ENCODE assay signal across 8 cellular contexts in the genomic region with DNA sequence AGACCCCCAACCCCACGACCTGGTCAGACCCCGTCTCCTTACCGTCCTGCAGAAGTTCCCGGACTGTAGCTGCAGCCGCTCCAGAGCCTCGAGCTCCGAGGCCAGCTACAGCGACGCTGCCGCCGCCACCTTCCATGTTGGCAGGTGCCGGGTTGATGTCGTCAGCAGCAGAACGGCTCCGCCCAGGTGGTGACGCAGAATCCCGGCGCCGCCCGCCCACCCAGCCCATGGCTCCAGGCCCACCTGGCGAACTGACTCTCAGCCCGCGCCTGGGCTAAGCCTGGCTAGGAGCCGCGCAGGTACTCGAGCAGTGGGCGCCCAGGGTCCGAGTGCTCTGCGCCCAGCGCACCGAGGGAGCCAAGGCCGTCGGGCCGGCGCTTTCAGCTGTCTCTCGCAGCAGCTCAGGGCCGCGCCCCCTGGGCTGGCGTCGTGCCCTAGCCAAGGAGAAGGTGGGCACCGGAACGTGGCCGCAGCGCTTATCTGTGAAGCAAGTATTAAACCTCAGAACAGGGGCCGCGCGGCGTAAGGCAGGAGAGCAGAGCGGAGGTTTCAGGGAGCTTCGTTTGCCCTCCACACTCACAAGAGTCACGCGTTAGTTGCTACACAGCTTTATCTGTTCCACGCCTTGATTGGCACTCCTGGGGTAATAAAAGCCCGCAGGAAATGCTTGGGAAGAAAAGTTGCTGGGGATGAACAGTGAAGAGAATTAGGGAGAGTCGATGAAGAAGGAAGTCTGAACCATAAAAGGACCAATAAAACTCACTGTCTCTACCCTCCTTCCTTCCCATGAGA. TPM values are rescaled to one million over a fixed set of nuclear protein-coding genes. Genes with fewer than 3 reads are reported as not detected.
A peak's percentile ranks its signal among the peaks of the same experiment; 100 is the strongest.
DNase-seq lines count a peak whose midpoint lies in the region; ATAC-seq lines count a peak whose summit lies in the region.

A gene (minus strand): TSS at position 160 of the 792 bp plus-strand sequence. CDS start 24 bp downstream, at position 136.
A gene with protein sequence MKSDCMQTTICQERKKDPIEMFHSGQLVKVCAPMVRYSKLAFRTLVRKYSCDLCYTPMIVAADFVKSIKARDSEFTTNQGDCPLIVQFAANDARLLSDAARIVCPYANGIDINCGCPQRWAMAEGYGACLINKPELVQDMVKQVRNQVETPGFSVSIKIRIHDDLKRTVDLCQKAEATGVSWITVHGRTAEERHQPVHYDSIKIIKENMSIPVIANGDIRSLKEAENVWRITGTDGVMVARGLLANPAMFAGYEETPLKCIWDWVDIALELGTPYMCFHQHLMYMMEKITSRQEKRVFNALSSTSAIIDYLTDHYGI (plus strand): TSS at position 211 of the 792 bp plus-strand sequence. CDS start 3,100 bp downstream, outside the sequence.

- peak; percentile 90 to 91 for ATAC-seq in CD4-positive, CD25-positive, alpha-beta regulatory T cell (ENCODE audit: low read depth in 2 of 2)
- ATAC-seq in GM19372 (IDR thresholded peaks at IDR 0.05; ENCODE audit: low read depth, unreplicated experiment) = peak; percentile 94
- peak; percentile 90 for ATAC-seq in HG03520 (IDR thresholded peaks at IDR 0.05; ENCODE audit: unreplicated experiment)

- H3K27ac ChIP-seq in CD4-positive, CD25-positive, alpha-beta regulatory T cell (ENCODE audit: insufficient read depth, low read length, poor library complexity, severe bottlenecking) = peak within 1 kb of the TSS; percentile 90

- H3K9me3 Mint-ChIP-seq in CD4-positive, CD25-positive, alpha-beta regulatory T cell = peaks cover 0 to 3% (median 0%) of the 10 kb centered on the region in 7 donors

- peak within 1 kb of the TSS; percentile 92 to 98 (median 93) for H3K27ac Mint-ChIP-seq in CD4-positive, CD25-positive, alpha-beta regulatory T cell

- H3K4me1 ChIP-seq in CD4-positive, CD25-positive, alpha-beta regulatory T cell (ENCODE audit: control insufficient read depth, insufficient read depth, low read length, poor library complexity, severe bottlenecking) = peaks cover 46% of the 10 kb centered on the region

- peaks cover 2% of the 10 kb centered on the region for H3K36me3 ChIP-seq in CD4-positive, CD25-positive, alpha-beta regulatory T cell (ENCODE audit: control insufficient read depth, insufficient read depth, low read length)

- peaks cover 14% of the 10 kb centered on the region for H3K36me3 Mint-ChIP-seq in CD4-positive, CD25-positive, alpha-beta regulatory T cell

- H3K27me3 Mint-ChIP-seq in CD4-positive, CD25-positive, alpha-beta regulatory T cell = no peaks in the 10 kb centered on the region

- H3K4me3 Mint-ChIP-seq in CD4-positive, CD25-positive, alpha-beta regulatory T cell = peak within 1 kb of the TSS; percentile 83 to 98 (median 90)

- H3K4me3 ChIP-seq in CD4-positive, CD25-positive, alpha-beta regulatory T cell (ENCODE audit: low read depth, low read length) = peak within 1 kb of the TSS; percentile 83

- H3K27me3 ChIP-seq in CD4-positive, CD25-positive, alpha-beta regulatory T cell (ENCODE audit: control insufficient read depth, insufficient read depth, low read length) = no peaks in the 10 kb centered on the region

- H3K4me1 Mint-ChIP-seq in CD4-positive, CD25-positive, alpha-beta regulatory T cell = peaks cover 39 to 64% (median 54%) of the 10 kb centered on the region in 4 donors

- DNase-seq in CD4-positive, CD25-positive, alpha-beta regulatory T cell = peak; percentile 79 to 89 (median 86)
- peak; percentile 46 for DNase-seq in NCI-H82 treated with DMSO at 0.1 percent for 48 hours (lab: John Stamatoyannopoulos, UW; ENCODE audit: unreplicated experiment)
- DNase-seq in activated CD8-positive, alpha-beta memory T cell treated with anti-CD3 and anti-CD28 coated beads for 24 hours = peak; percentile 94
- peak; percentile 80 for DNase-seq in effector CD4-positive, alpha-beta T cell
- peak; percentile 78 for DNase-seq in medulla oblongata (ENCODE audit: extremely low spot score)
- DNase-seq in stimulated activated CD8-positive, alpha-beta memory T cell treated with anti-CD3 and anti-CD28 coated beads, Interleukin-12 subunit alpha, Interleukin-12 subunit beta, amount 100 ng/mL, for 1 hour (ENCODE audit: low read depth) = peak; percentile 72

- H3K9me3 ChIP-seq in CD4-positive, CD25-positive, alpha-beta regulatory T cell (ENCODE audit: control insufficient read depth in 2 of 2, low read length in 2 of 2) = no peaks in the 10 kb centered on the region

RNA-seq across cellular contexts. Expression of the first gene that starts in this region (rescaled TPM):
- total RNA-seq in CD4-positive, CD25-positive, alpha-beta regulatory T cell = 68.2 TPM
- 10 to 100 TPM; 23.2 to 47.9 (median 31.0) TPM for polyA plus RNA-seq in CD4-positive, CD25-positive, alpha-beta regulatory T cell

RNA-seq across cellular contexts. Expression of the second gene that starts in this region (rescaled TPM):
- total RNA-seq in CD4-positive, CD25-positive, alpha-beta regulatory T cell = 6.9 TPM
- polyA plus RNA-seq in CD4-positive, CD25-positive, alpha-beta regulatory T cell = 1 to 10 TPM; 4.4 to 5.0 (median 4.7) TPM

Comparison
In these comparisons a context has a peak if more than half of its experiments do, and no peak if none do; other contexts are left out.
1. Peak in every context shown above with its lines: DNase-seq, ATAC-seq, H3K4me3 ChIP-seq and H3K27ac ChIP-seq.